Comparison of ENCODE assay signal across 8 cellular contexts in genomic region chr7:151246161-151247015, GRCh38. TPM values are rescaled to one million over a fixed set of nuclear protein-coding genes. Genes with fewer than 3 reads are reported as not detected.
A peak's percentile ranks its signal among the peaks of the same experiment; 100 is the strongest.
DNase-seq lines count a peak whose midpoint lies in the region; ATAC-seq lines count a peak whose summit lies in the region.

No MANE protein-coding gene starts in this region.

- intact Hi-C loops in right cardiac atrium (cut with DNase I) = loop anchor here in 2 of 4 donors (5.0 kb wide), 1 partner anchor 56 kb away; no protein-coding TSS in a partner anchor

- H3K27me3 ChIP-seq in right cardiac atrium (ENCODE audit: control insufficient read depth, insufficient read depth) = no peaks in the 10 kb centered on the region

- in situ Hi-C loops in G401 (cut with HindIII; ENCODE audit: low sequenced_read_pairs) = no loop called here

- peak overlapping the region; percentile 73; the same call in 1 of the 2 replicates for H3K4me3 ChIP-seq in SK-N-MC
- H3K4me3 ChIP-seq in right cardiac atrium (ENCODE audit: low read length) = peak overlapping the region; percentile 60
- peak overlapping the region; percentile 80 for H3K4me3 ChIP-seq in skeletal muscle cell (ENCODE audit: low read depth, low read length)

- H3K9ac ChIP-seq in SK-N-MC (ENCODE audit: insufficient read length) = no peak overlapping the region

- ATAC-seq in right cardiac atrium (no peak), GM18520 (IDR thresholded peaks at IDR 0.05; ENCODE audit: unreplicated experiment) (no peak), HG02852 (IDR thresholded peaks at IDR 0.05; ENCODE audit: unreplicated experiment) (no peak)

- DNase-seq in G401 (ENCODE audit: low spot score) (peak; percentile 28), SK-N-MC (ENCODE audit: low read depth, low spot score) (no peak), right cardiac atrium (no peak), skeletal muscle cell (ENCODE audit: low read depth) (no peak), hepatic stellate cell (ENCODE audit: low spot score) (no peak)
- DNase-seq in activated CD4-positive, alpha-beta T cell treated with anti-CD3 and anti-CD28 coated beads for 1 hour = no peak

- H3K27ac ChIP-seq in SK-N-MC = no peak overlapping the region
- peak overlapping the region; percentile 84 for H3K27ac ChIP-seq in right cardiac atrium (ENCODE audit: low read length)

- no peaks in the 10 kb centered on the region for H3K36me3 ChIP-seq in SK-N-MC (ENCODE audit: insufficient read depth, low read length)

- H3K9me3 ChIP-seq in SK-N-MC (ENCODE audit: low read depth, low read length) = no peaks in the 10 kb centered on the region
- H3K9me3 ChIP-seq in right cardiac atrium (ENCODE audit: control insufficient read depth, low read length) = no peaks in the 10 kb centered on the region

- 37% methylated on average over 14 of the region's 14 CpGs for WGBS in right cardiac atrium

- peaks cover 13% of the 10 kb centered on the region for H3K4me1 ChIP-seq in right cardiac atrium (ENCODE audit: control insufficient read depth, insufficient read depth, low read length)

RNA-seq across cellular contexts. Expression of gene SMARCD3, which starts 2.1 kb away (rescaled TPM):
- 65.7 and 68.2 TPM in 2 replicates for total RNA-seq in G401 (2014; rRNA removed; shearing (Covaris generic))
- 100 to 1,000 TPM; 149 to 291 (median 238) TPM for total RNA-seq in right cardiac atrium
- 141 TPM for polyA plus RNA-seq in right cardiac atrium

RNA-seq across cellular contexts. Expression of gene CHPF2, which starts 14.1 kb away (rescaled TPM):
- 22.3 and 31.1 TPM in 2 replicates for total RNA-seq in G401 (2014; rRNA removed; shearing (Covaris generic))
- 10 to 100 TPM; 22.2 to 35.3 (median 27.0) TPM for total RNA-seq in right cardiac atrium
- polyA plus RNA-seq in right cardiac atrium = 15.5 TPM

RNA-seq across cellular contexts. Expression of gene ABCF2, which starts 19.4 kb away (rescaled TPM):
- total RNA-seq in G401 (2014; rRNA removed; shearing (Covaris generic)) = 63.0 and 99.0 TPM in 2 replicates
- 10 to 100 TPM; 24.6 to 34.5 (median 26.3) TPM for total RNA-seq in right cardiac atrium
- polyA plus RNA-seq in right cardiac atrium = 17.8 TPM

RNA-seq across cellular contexts. Expression of gene H2BK1, which starts 36.1 kb away (rescaled TPM):
- not detected in 2 replicates for total RNA-seq in G401 (2014; rRNA removed; shearing (Covaris generic))
- not detected for total RNA-seq in right cardiac atrium
- polyA plus RNA-seq in right cardiac atrium = not detected

RNA-seq across cellular contexts. Expression of gene ASB10, which starts 59.3 kb away (rescaled TPM):
- total RNA-seq in G401 (2014; rRNA removed; shearing (Covaris generic)) = not detected in 2 replicates
- total RNA-seq in right cardiac atrium = 10 to 100 TPM in 3 of 4 donors, 1 to 10 TPM in 1; 4.5 to 21.0 (median 14.0) TPM
- polyA plus RNA-seq in right cardiac atrium = 14.3 TPM
